Comparison of ENCODE assay signal across 1 cellular context in the genomic region with DNA sequence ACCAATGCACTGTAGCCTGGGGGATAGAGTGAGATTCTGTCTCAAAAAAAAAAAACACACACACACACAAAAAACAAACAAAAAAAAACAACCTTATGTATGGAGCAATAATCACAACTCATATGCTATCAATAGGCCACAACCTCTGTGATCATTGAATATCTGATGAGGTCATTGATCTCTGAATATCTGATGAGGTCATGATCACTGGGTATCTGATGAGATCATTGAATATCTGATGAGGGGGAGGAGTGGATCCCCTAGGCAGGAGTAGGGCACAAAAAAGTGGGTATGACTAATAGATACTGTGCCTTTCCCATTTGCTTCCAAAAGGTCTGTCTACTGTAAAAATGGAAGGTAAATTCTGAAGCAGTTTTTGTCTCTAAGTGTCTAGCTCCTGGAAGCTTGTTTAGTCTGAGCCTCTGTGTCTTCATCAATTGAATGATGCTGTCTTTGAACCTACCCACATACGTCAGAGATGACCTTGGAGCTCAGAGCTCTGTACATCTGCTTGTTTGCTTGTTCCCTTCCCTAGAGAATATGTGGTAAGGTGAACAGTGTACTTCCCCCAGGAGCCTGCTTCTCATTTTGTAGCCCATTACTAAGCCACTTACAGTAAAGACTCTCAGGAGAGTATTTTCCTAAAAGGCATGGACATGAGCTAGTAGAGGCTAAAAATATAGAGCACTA.
TF ChIP-seq lines count a peak whose summit lies in the region.

No MANE protein-coding gene starts in this region.

TF ChIP-seq in HepG2, 621 proteins besides CTCF, POLR2A, EP300 and RAD21 (continued from another document):
- TF ChIP-seq ZNF788 (CRISPR knock-in tag; IDR thresholded peaks at IDR 0.05; ENCODE audit: borderline replicate concordance): no peak
- no peak for TF ChIP-seq NR2F2 (IDR thresholded peaks at IDR 0.05; ENCODE audit: borderline replicate concordance, low read depth)
- no peak for TF ChIP-seq SRY (CRISPR knock-in tag; IDR thresholded peaks at IDR 0.05)
- no peak for TF ChIP-seq MLXIP (CRISPR knock-in tag; IDR thresholded peaks at IDR 0.05; ENCODE audit: borderline replicate concordance)
- TF ChIP-seq ZNF552 (CRISPR knock-in tag; IDR thresholded peaks at IDR 0.05; ENCODE audit: borderline replicate concordance): no peak
- 0 out of 2 replicates have a peak, but pooled peaks have one; percentile 58 for TF ChIP-seq KAT7 (CRISPR knock-in tag; IDR thresholded peaks at IDR 0.05; ENCODE audit: borderline replicate concordance)
- TF ChIP-seq ZEB1 (IDR thresholded peaks at IDR 0.05; ENCODE audit: insufficient replicate concordance, low read depth): no peak
- peak; percentile 52 for TF ChIP-seq ZGPAT (CRISPR knock-in tag; IDR thresholded peaks at IDR 0.05)
- no peak for TF ChIP-seq CENPT (CRISPR knock-in tag; IDR thresholded peaks at IDR 0.05; ENCODE audit: low read depth)
- no peak for TF ChIP-seq KLF9 (CRISPR knock-in tag; IDR thresholded peaks at IDR 0.05; ENCODE audit: low read depth)
- TF ChIP-seq ZNF264 (CRISPR knock-in tag; IDR thresholded peaks at IDR 0.05): 0 out of 2 replicates have a peak, but pooled peaks have one; percentile 39
- no peak for TF ChIP-seq ZNF589 (CRISPR knock-in tag; conservative IDR thresholded peaks at IDR 0.05)
- TF ChIP-seq ZNF615 (CRISPR knock-in tag; IDR thresholded peaks at IDR 0.05; ENCODE audit: borderline replicate concordance): no peak
- peak; percentile 61 for TF ChIP-seq POGZ (CRISPR knock-in tag; IDR thresholded peaks at IDR 0.05)
- TF ChIP-seq, protein P1, sequence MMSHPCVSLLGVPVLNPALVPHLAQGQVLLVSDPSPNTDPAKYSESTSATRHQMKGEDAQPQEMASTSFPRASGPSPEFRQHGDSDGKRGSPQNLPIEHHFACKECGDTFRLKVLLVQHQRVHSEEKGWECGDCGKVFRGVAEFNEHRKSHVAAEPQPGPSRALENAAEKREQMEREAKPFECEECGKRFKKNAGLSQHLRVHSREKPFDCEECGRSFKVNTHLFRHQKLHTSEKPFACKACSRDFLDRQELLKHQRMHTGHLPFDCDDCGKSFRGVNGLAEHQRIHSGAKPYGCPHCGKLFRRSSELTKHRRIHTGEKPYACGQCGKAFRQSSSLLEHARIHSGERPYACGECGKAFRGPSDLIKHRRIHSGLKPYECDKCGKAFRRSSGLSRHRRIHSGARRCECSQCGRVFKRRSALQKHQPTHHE (CRISPR knock-in tag; IDR thresholded peaks at IDR 0.05; ENCODE audit: borderline replicate concordance): no peak
- TF ChIP-seq HOXA7 (CRISPR knock-in tag; IDR thresholded peaks at IDR 0.05): no peak
- TF ChIP-seq FOXP1 (IDR thresholded peaks at IDR 0.05): no peak
- TF ChIP-seq FOXP1 (CRISPR knock-in tag; IDR thresholded peaks at IDR 0.05): peak; percentile 78
- TF ChIP-seq TAF15 (IDR thresholded peaks at IDR 0.05; ENCODE audit: low read depth, low read length, poor library complexity, severe bottlenecking): no peak
- TF ChIP-seq ZSCAN12 (CRISPR knock-in tag; IDR thresholded peaks at IDR 0.05): no peak
- TF ChIP-seq SP4 (CRISPR knock-in tag; IDR thresholded peaks at IDR 0.05): no peak
- TF ChIP-seq, protein P2, sequence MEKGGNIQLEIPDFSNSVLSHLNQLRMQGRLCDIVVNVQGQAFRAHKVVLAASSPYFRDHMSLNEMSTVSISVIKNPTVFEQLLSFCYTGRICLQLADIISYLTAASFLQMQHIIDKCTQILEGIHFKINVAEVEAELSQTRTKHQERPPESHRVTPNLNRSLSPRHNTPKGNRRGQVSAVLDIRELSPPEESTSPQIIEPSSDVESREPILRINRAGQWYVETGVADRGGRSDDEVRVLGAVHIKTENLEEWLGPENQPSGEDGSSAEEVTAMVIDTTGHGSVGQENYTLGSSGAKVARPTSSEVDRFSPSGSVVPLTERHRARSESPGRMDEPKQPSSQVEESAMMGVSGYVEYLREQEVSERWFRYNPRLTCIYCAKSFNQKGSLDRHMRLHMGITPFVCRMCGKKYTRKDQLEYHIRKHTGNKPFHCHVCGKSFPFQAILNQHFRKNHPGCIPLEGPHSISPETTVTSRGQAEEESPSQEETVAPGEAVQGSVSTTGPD (CRISPR knock-in tag; IDR thresholded peaks at IDR 0.05): no peak
- no peak for TF ChIP-seq ZNF451 (CRISPR knock-in tag; IDR thresholded peaks at IDR 0.05)
- no peak for TF ChIP-seq ZNF713 (CRISPR knock-in tag; IDR thresholded peaks at IDR 0.05)
- no peak for TF ChIP-seq KLF6 (CRISPR knock-in tag; IDR thresholded peaks at IDR 0.05)
- TF ChIP-seq POLR2G (IDR thresholded peaks at IDR 0.05; ENCODE audit: low read depth, low read length): peak; percentile 40; the same call in 1 of the 2 replicates
- no peak for TF ChIP-seq ZNF891 (CRISPR knock-in tag; IDR thresholded peaks at IDR 0.05)
- no peak for TF ChIP-seq PRDM4 (CRISPR knock-in tag; IDR thresholded peaks at IDR 0.05; ENCODE audit: borderline replicate concordance)
- TF ChIP-seq, protein P3, sequence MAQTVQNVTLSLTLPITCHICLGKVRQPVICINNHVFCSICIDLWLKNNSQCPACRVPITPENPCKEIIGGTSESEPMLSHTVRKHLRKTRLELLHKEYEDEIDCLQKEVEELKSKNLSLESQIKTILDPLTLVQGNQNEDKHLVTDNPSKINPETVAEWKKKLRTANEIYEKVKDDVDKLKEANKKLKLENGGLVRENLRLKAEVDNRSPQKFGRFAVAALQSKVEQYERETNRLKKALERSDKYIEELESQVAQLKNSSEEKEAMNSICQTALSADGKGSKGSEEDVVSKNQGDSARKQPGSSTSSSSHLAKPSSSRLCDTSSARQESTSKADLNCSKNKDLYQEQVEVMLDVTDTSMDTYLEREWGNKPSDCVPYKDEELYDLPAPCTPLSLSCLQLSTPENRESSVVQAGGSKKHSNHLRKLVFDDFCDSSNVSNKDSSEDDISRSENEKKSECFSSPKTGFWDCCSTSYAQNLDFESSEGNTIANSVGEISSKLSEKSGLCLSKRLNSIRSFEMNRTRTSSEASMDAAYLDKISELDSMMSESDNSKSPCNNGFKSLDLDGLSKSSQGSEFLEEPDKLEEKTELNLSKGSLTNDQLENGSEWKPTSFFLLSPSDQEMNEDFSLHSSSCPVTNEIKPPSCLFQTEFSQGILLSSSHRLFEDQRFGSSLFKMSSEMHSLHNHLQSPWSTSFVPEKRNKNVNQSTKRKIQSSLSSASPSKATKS (CRISPR knock-in tag; IDR thresholded peaks at IDR 0.05): no peak
- peak; percentile 65; the same call in 1 of the 2 replicates for TF ChIP-seq SAP130 (CRISPR knock-in tag; IDR thresholded peaks at IDR 0.05; ENCODE audit: low read depth)
- TF ChIP-seq, protein P4, sequence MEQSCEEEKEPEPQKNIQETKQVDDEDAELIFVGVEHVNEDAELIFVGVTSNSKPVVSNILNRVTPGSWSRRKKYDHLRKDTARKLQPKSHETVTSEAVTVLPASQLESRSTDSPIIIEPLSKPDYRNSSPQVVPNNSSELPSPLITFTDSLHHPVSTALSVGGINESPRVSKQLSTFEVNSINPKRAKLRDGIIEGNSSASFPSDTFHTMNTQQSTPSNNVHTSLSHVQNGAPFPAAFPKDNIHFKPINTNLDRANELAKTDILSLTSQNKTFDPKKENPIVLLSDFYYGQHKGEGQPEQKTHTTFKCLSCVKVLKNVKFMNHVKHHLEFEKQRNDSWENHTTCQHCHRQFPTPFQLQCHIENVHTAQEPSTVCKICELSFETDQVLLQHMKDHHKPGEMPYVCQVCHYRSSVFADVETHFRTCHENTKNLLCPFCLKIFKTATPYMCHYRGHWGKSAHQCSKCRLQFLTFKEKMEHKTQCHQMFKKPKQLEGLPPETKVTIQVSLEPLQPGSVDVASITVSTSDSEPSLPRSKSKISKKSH (CRISPR knock-in tag; IDR thresholded peaks at IDR 0.05; ENCODE audit: borderline replicate concordance): no peak
- TF ChIP-seq, protein P5, sequence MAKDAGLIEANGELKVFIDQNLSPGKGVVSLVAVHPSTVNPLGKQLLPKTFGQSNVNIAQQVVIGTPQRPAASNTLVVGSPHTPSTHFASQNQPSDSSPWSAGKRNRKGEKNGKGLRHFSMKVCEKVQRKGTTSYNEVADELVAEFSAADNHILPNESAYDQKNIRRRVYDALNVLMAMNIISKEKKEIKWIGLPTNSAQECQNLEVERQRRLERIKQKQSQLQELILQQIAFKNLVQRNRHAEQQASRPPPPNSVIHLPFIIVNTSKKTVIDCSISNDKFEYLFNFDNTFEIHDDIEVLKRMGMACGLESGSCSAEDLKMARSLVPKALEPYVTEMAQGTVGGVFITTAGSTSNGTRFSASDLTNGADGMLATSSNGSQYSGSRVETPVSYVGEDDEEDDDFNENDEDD (CRISPR knock-in tag; IDR thresholded peaks at IDR 0.05; ENCODE audit: borderline replicate concordance): no peak
- no peak for TF ChIP-seq NR2F6 (IDR thresholded peaks at IDR 0.05)
- TF ChIP-seq NR2F6 (CRISPR knock-in tag; IDR thresholded peaks at IDR 0.05): peak; percentile 59
- no peak for TF ChIP-seq HES4 (CRISPR knock-in tag; IDR thresholded peaks at IDR 0.05; ENCODE audit: borderline replicate concordance)
